8 cellular contexts compared by ENCODE assay signal in genomic region chr9:106862115-106862945, GRCh38. TPM values are rescaled to one million over a fixed set of nuclear protein-coding genes. Genes with fewer than 3 reads are reported as not detected.
DNase-seq lines count a peak whose midpoint lies in the region; ATAC-seq, FAIRE-seq and TF ChIP-seq lines count a peak whose summit lies in the region.

No MANE protein-coding gene starts in this region.

- no peaks in the 10 kb centered on the region for H3K36me3 ChIP-seq in GM06990 (ENCODE audit: control insufficient read depth, insufficient read depth, low read length)
- H3K36me3 ChIP-seq in NT2/D1 (ENCODE audit: insufficient read depth, insufficient read length, low read length) = peaks cover 7% of the 10 kb centered on the region
- H3K36me3 ChIP-seq in H1 (ENCODE audit: control insufficient read depth in 2 of 4, insufficient read depth in 4 of 4, low read length in 3 of 4) = peaks cover 0 to 9% (median 0%) of the 10 kb centered on the region in 4 experiments; a peak in 1 of 8 replicates
- H3K36me3 ChIP-seq in mesodermal cell (ENCODE audit: control insufficient read depth, insufficient read depth, low read length) = peaks cover 3% of the 10 kb centered on the region
- H3K36me3 ChIP-seq in urinary bladder (ENCODE audit: insufficient read depth) = no peaks in the 10 kb centered on the region

- no peak overlapping the region for H3K14ac ChIP-seq in H1 (ENCODE audit: insufficient read length)

- no peak overlapping the region for H3K23ac ChIP-seq in H1 (ENCODE audit: insufficient read length)

- peaks cover 16% of the 10 kb centered on the region for H3K23me2 ChIP-seq in H1 (ENCODE audit: low read depth, low read length)

- TF ChIP-seq EP300 in H1 (IDR thresholded peaks at IDR 0.05; ENCODE audit: borderline replicate concordance in 1 of 2, low read depth in 2 of 2, low read length in 2 of 2) = no peak

- H4K8ac ChIP-seq in H1 (ENCODE audit: extremely low read depth, insufficient read depth, low read length) = peak overlapping the region; percentile 64; the same call in 1 of the 2 replicates

- DNase-seq in A172 (ENCODE audit: low spot score) (peak; percentile 61), GM06990 (ENCODE audit: extremely low read depth, insufficient read length) (peak; percentile 22), NT2/D1 (ENCODE audit: low read depth, low spot score) (no peak), H1 (ENCODE audit: low read depth in 1 of 2, low spot score in 2 of 2) (peak in 1 of 2 experiments; percentile 61)
- no peak for DNase-seq in activated CD4-positive, alpha-beta T cell treated with anti-CD3 and anti-CD28 coated beads, Interleukin-2, amount 50 U/mL, for 48 hours

- no peak for FAIRE-seq in H1 (lab: Jason Lieb, UNC)

- H3K4me3 ChIP-seq in GM06990 (replicated peaks; ENCODE audit: low read depth, low read length) (peak overlapping the region; percentile 75), NT2/D1 (ENCODE audit: insufficient read length, low read depth) (peak overlapping the region; percentile 69), H1 (ENCODE audit: extremely low read depth in 1 of 4, insufficient read depth in 2 of 4, low read depth in 3 of 4, low read length in 4 of 4) (peak overlapping the region; percentile 77 to 98 (median 87)), mesodermal cell (ENCODE audit: extremely low read depth, insufficient read depth, low read length, poor library complexity, severe bottlenecking) (peak overlapping the region; percentile 75), urinary bladder (ENCODE audit: low read depth, low read length) (peak overlapping the region; percentile 78)

- H3K79me1 ChIP-seq in H1 (ENCODE audit: low read depth, low read length) = no peaks in the 10 kb centered on the region

- no peak overlapping the region for H2BK20ac ChIP-seq in H1 (ENCODE audit: low read length)

- peak overlapping the region; percentile 98 for H3K18ac ChIP-seq in H1 (ENCODE audit: extremely low read depth, low read length)

- TF ChIP-seq RAD21 in H1 (IDR thresholded peaks at IDR 0.05 in 1 of 2, conservative IDR thresholded peaks at IDR 0.05 in 1 of 2; ENCODE audit: low read depth in 2 of 2, low read length in 2 of 2) = no peak; a peak in 3 of 4 replicates

- TF ChIP-seq CTCF in GM06990 (IDR thresholded peaks at IDR 0.05; ENCODE audit: insufficient read depth, low read length, poor library complexity, severe bottlenecking) (peak; percentile 16), H1 (IDR thresholded peaks at IDR 0.05; ENCODE audit: control extremely low read depth in 1 of 3, insufficient read depth in 1 of 3, low read depth in 1 of 3, low read length in 3 of 3) (no peak)

- peak overlapping the region; percentile 39 for H4K5ac ChIP-seq in H1 (ENCODE audit: insufficient read length, low read depth, low read length)

- H3K4me1 ChIP-seq in NT2/D1 (ENCODE audit: insufficient read depth, insufficient read length) (no peaks in the 10 kb centered on the region), H1 (replicated peaks in 1 of 4; ENCODE audit: control insufficient read depth in 3 of 4, insufficient read depth in 4 of 4, low read length in 3 of 4) (peaks cover 0 to 8% (median 4%) of the 10 kb centered on the region in 4 experiments; a peak in 2 of 7 replicates), mesodermal cell (ENCODE audit: control insufficient read depth, insufficient read depth, low read length, poor library complexity, severe bottlenecking) (peaks cover 9% of the 10 kb centered on the region), urinary bladder (ENCODE audit: insufficient read depth) (no peaks in the 10 kb centered on the region)

- H2BK12ac ChIP-seq in H1 (ENCODE audit: low read depth, low read length) = peak overlapping the region; percentile 53; the same call in 1 of the 2 replicates

- H4K20me1 ChIP-seq in H1 (replicated peaks in 1 of 2; ENCODE audit: control insufficient read depth in 1 of 2, insufficient read depth in 2 of 2, low read length in 2 of 2) = no peaks in the 10 kb centered on the region

- H2AK5ac ChIP-seq in H1 (ENCODE audit: low read depth, low read length) = no peak overlapping the region; the same call in 1 of the 2 replicates

- H3K9me3 ChIP-seq in NT2/D1 (ENCODE audit: insufficient read depth, low read length) (no peaks in the 10 kb centered on the region), H1 (ENCODE audit: insufficient read depth in 2 of 2, low read depth in 1 of 2, low read length in 1 of 2) (no peaks in the 10 kb centered on the region), mesodermal cell (ENCODE audit: control insufficient read depth, low read length) (no peaks in the 10 kb centered on the region)

- peak overlapping the region; percentile 82 for H3K27ac ChIP-seq in H1 (ENCODE audit: low read depth, low read length)
- peak overlapping the region; percentile 89 for H3K27ac ChIP-seq in mesodermal cell (ENCODE audit: low read depth, low read length, severe bottlenecking)
- peak overlapping the region; percentile 40 for H3K27ac ChIP-seq in urinary bladder (ENCODE audit: low read depth)

- CTCF ChIA-PET in H1 (lab: Charles Lee; ENCODE audit: partially characterized antibody) = interaction anchor here (0.7 to 1.6 kb wide), 2 partner anchors 24 to 578 kb away, joined by 3 read pairs; no protein-coding TSS in a partner anchor

- H3K4ac ChIP-seq in H1 (replicated peaks; ENCODE audit: insufficient read length, low read depth, low read length) = peak overlapping the region; percentile 40

- TF ChIP-seq POLR2A in H1 (IDR thresholded peaks at IDR 0.05; ENCODE audit: control extremely low read depth in 1 of 2, low read depth in 2 of 2, low read length in 2 of 2) = peak; percentile 9 to 79; a peak in 2 of 3 replicates

- no peak overlapping the region for H2BK120ac ChIP-seq in H1 (replicated peaks; ENCODE audit: low read depth, low read length)

- H3K4me2 ChIP-seq in H1 (ENCODE audit: insufficient read depth in 1 of 2, low read depth in 2 of 2, low read length in 2 of 2) = peak overlapping the region; percentile 80 to 94

- H2AFZ ChIP-seq in H1 (ENCODE audit: low read length) = no peak overlapping the region

- peak overlapping the region; percentile 4 for H4K91ac ChIP-seq in H1 (replicated peaks; ENCODE audit: insufficient read length, low read length)

- H3K27me3 ChIP-seq in GM06990 (replicated peaks; ENCODE audit: control insufficient read depth, insufficient read depth, low read length) = peaks cover 1% of the 10 kb centered on the region; the same call in 1 of the 2 replicates
- no peaks in the 10 kb centered on the region for H3K27me3 ChIP-seq in NT2/D1 (ENCODE audit: insufficient read depth, insufficient read length)
- no peaks in the 10 kb centered on the region for H3K27me3 ChIP-seq in H1 (replicated peaks in 1 of 4; ENCODE audit: control insufficient read depth in 3 of 4, extremely low read depth in 1 of 4, insufficient read depth in 3 of 4, low read length in 3 of 4)

- POLR2A ChIA-PET in H1 (lab: Charles Lee; ENCODE audit: partially characterized antibody) = interaction anchor here (0.6 to 6.5 kb wide), 14 partner anchors 9 to 405 kb away, joined by 3 to 64 read pairs (median 3); no protein-coding TSS in a partner anchor

- 6% methylated on average over 21 of the region's 37 CpGs; no CpG with 5 or more reads in 1 of the 2 experiments for whole genome bisulfite sequencing in H1 (ENCODE audit: extremely low coverage in 1 of 2, insufficient coverage in 1 of 2, insufficient read length in 1 of 2, insufficient replicate concordance in 2 of 2, low coverage in 1 of 2, low lambda C conversion rate in 2 of 2, missing lambda C conversion rate in 1 of 2), 2 experiments
- 0% methylated on average over 15 to 29 of the region's 37 CpGs for WGBS in mesodermal cell (ENCODE audit: insufficient coverage in 2 of 2), 2 experiments
- WGBS in urinary bladder = under 1% methylated on average over 37 of the region's 37 CpGs

- ATAC-seq in HG03342 (IDR thresholded peaks at IDR 0.05; ENCODE audit: unreplicated experiment) = no peak

- peak overlapping the region; percentile 90 for H3K9ac ChIP-seq in NT2/D1 (ENCODE audit: insufficient read length, low read depth)
- peak overlapping the region; percentile 72 to 89 (median 76) for H3K9ac ChIP-seq in H1 (replicated peaks in 1 of 4; ENCODE audit: extremely low read depth in 1 of 4, low read depth in 3 of 4, low read length in 3 of 4)

- H3K79me2 ChIP-seq in H1 (ENCODE audit: control insufficient read depth in 1 of 2, insufficient read depth in 2 of 2, low read length in 2 of 2) = peaks cover 25 to 79% of the 10 kb centered on the region in 2 experiments

- H2BK15ac ChIP-seq in H1 (ENCODE audit: low read length) = no peak overlapping the region

- H3K56ac ChIP-seq in H1 (replicated peaks; ENCODE audit: insufficient read length, low read depth, low read length) = peak overlapping the region; percentile 11

- H2BK5ac ChIP-seq in H1 (ENCODE audit: low read depth, low read length) = peak overlapping the region; percentile 98

TF ChIP-seq in H1, 55 proteins besides CTCF, POLR2A, EP300 and RAD21:
- TF ChIP-seq TAF1 (IDR thresholded peaks at IDR 0.05; ENCODE audit: low read depth, low read length) (peak; percentile 27), TBP (IDR thresholded peaks at IDR 0.05; ENCODE audit: low read depth, low read length) (peak; percentile 16), TAF7 (optimal IDR thresholded peaks at IDR 0.05; ENCODE audit: borderline replicate concordance, low read depth, low read length) (peak; percentile 53), POLR2AphosphoS5 (IDR thresholded peaks at IDR 0.05; ENCODE audit: low read depth, low read length) (peak; percentile 31), SIN3A (conservative IDR thresholded peaks at IDR 0.05 in 1 of 2, IDR thresholded peaks at IDR 0.05 in 1 of 2; ENCODE audit: low read depth in 1 of 2, low read length in 2 of 2) (peak in 1 of 2 experiments; percentile 14; a peak in 1 of 4 replicates), BACH1 (IDR thresholded peaks at IDR 0.05; ENCODE audit: low read length) (no peak), YY1 (IDR thresholded peaks at IDR 0.05; ENCODE audit: low read depth, low read length) (no peak)

RNA-seq across cellular contexts. Expression of gene ZNF462, which starts 0.6 kb away (rescaled TPM):
- total RNA-seq in A172 (2014; rRNA removed; shearing (Covaris generic)) = 9.7 and 13.0 TPM in 2 replicates
- total RNA-seq in H1 (2021; fragmentation: NEBNext Ultra II Directional; extraction: Animal tissue kit (Norgen Biotek cat#: 25700)) = 154 and 163 TPM in 2 replicates
- polyA plus RNA-seq in H1 (2011; rRNA removed) = 27.6 and 30.0 TPM in 2 replicates
- polyA plus RNA-seq in H1 (2011; cell fraction: cytosol; rRNA removed) = 19.4 TPM
- 68.7 TPM for polyA plus RNA-seq in H1 (2011; cell fraction: nucleus; rRNA removed)
- 38.1 to 50.1 TPM (median 44.2 TPM) in 4 replicates for polyA plus RNA-seq in H1 (2012, experiment 1 of 2)
- polyA plus RNA-seq in H1 (2012, experiment 2 of 2) = 2.1 TPM
- 32.5 TPM for polyA plus RNA-seq in H1 (2013, experiment 1 of 2)
- 27.3 TPM for polyA plus RNA-seq in H1 (2013, experiment 2 of 2)
- 160 and 209 TPM in 2 replicates for polyA minus RNA-seq in H1 (2011; rRNA and poly(A)+ RNA removed)
- polyA minus RNA-seq in H1 (2011; cell fraction: cytosol; rRNA and poly(A)+ RNA removed) = 116 TPM
- polyA minus RNA-seq in H1 (2011; cell fraction: nucleus; rRNA and poly(A)+ RNA removed) = 263 TPM
- polyA plus RNA-seq in mesodermal cell (2013, experiment 1 of 2) = 24.0 TPM
- 22.5 TPM for polyA plus RNA-seq in mesodermal cell (2013, experiment 2 of 2)
- total RNA-seq in urinary bladder = 40.2 TPM
- 4.4 TPM for polyA plus RNA-seq in urinary bladder

Comparison
In these comparisons a context has a peak if more than half of its experiments do, and no peak if none do; other contexts are left out.
1. DNase-seq: peak in A172 (single experiment) and GM06990 (single experiment); none in NT2/D1 (single experiment) and activated CD4-positive, alpha-beta T cell treated with anti-CD3 and anti-CD28 coated beads, Interleukin-2, amount 50 U/mL, for 48 hours (0 of 2).
2. Peak in every context shown above with its lines, with median percentiles within 50 percentile points of each other: H3K4me3 ChIP-seq and H3K27ac ChIP-seq.